In genomic region chrX:137575596-137576255, GRCh38 we compare ENCODE assay signal across 19 cellular contexts. TPM values are rescaled to one million over a fixed set of nuclear protein-coding genes. Genes with fewer than 3 reads are reported as not detected.
"Had no signal": no experiment of that assay in that cellular context is flagged by ENCODE, and none has a peak within 500 bp of the region (broad histone marks: within the 10 kb centered on the region; RNA-seq: fewer than 3 reads in every experiment).

No MANE protein-coding gene starts in this region.

- H3K27ac ChIP-seq: foreskin keratinocyte, pancreas, suprapubic skin, transverse colon, vagina had no signal

- H3K9me3 ChIP-seq: pancreas, suprapubic skin, transverse colon, vagina had no signal

- H3K4me1 ChIP-seq: foreskin keratinocyte, pancreas, transverse colon, vagina had no signal

- H3K36me3 ChIP-seq: pancreas, suprapubic skin, transverse colon, vagina had no signal

- H3K4me3 ChIP-seq: pancreas, smooth muscle cell, suprapubic skin, transverse colon, vagina had no signal

- DNase-seq: activated CD4-positive, alpha-beta T cell treated with anti-CD3 and anti-CD28 coated beads for 36 hours; activated CD4-positive, alpha-beta T cell treated with anti-CD3 and anti-CD28 coated beads, Interleukin-2, amount 50 U/mL, for 48 hours; activated T-cell treated with anti-CD3 and anti-CD28 coated beads for 4 hours; amniotic stem cell; dermis blood vessel endothelial cell; foreskin keratinocyte; glutamatergic neuron; hippocampal formation; left ventricle myocardium superior; pancreas; stimulated activated CD4-positive, alpha-beta T cell treated with anti-CD3 and anti-CD28 coated beads, Interleukin-4, amount 100 ng/mL, for 1 hour; stimulated activated naive CD8-positive, alpha-beta T cell treated with anti-CD3 and anti-CD28 coated beads, Interleukin-15, amount 100 ng/mL, for 72 hours; T-helper 2 cell; transverse colon had no signal

- H3K4me2 ChIP-seq: smooth muscle cell had no signal

- ATAC-seq: activated CD4-positive, alpha-beta T cell treated with anti-CD3 and anti-CD28 coated beads for 36 hours; foreskin keratinocyte; left ventricle myocardium superior; pancreas; sciatic nerve; stimulated activated naive CD8-positive, alpha-beta T cell treated with anti-CD3 and anti-CD28 coated beads, Interleukin-15, amount 100 ng/mL, for 72 hours had no signal

RNA-seq across cellular contexts. Expression of gene ZIC3, which starts 9.8 kb away (rescaled TPM):
- polyA plus RNA-seq: fibroblast of lung, foreskin keratinocyte, smooth muscle cell had no signal
